ENCODE assay signal across 8 cellular contexts in the genomic region with DNA sequence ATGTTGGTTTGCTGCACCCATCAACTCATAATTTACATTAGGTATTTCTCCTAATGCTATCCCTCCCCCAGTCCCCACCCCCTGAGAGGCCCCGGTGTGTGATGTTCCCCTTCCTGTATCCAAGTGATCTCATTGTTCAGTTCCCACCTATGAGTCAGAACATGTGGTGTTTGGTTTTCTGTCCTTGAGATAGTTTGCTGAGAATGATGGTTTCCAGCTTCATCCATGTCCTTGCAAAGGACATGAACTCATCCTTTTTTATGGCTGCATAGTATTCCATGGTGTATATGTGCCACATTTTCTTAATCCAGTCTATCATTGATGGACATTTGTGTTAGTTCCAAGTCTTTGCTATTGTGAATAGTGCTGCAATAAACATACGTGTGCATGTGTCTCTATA. TPM values are rescaled to one million over a fixed set of nuclear protein-coding genes. Genes with fewer than 3 reads are reported as not detected.
A peak's percentile ranks its signal among the peaks of the same experiment; 100 is the strongest.
DNase-seq lines count a peak whose midpoint lies in the region; ATAC-seq and TF ChIP-seq lines count a peak whose summit lies in the region.
"Not testable (repeated sequence)": the region's sequence is repeated elsewhere in the genome, so short reads cannot be mapped to it uniquely, and the experiment has no call there.

No MANE protein-coding gene starts in this region.

- H3K9me3 Mint-ChIP-seq in T-helper 2 cell treated with Interferon-gamma antibody and Interleukin-4, amounts not matched to agents 5 μg/mL and 100 μg/mL, for 36 hours; activated CD8-positive, alpha-beta T cell treated with anti-CD3 and anti-CD28 coated beads, Interleukin-2, amount 10 ng/mL, durations not matched to agents 7 days and 5 days (ENCODE audit: insufficient read depth); activated naive CD8-positive, alpha-beta T cell (ENCODE audit: low read depth); naive thymus-derived CD8-positive, alpha-beta T cell: not testable (repeated sequence)

- not testable (repeated sequence) for H3K27me3 ChIP-seq in colonic mucosa

- not testable (repeated sequence) for H3K4me3 ChIP-seq in colonic mucosa

- H3K4me1 Mint-ChIP-seq in T-helper 2 cell treated with Interferon-gamma antibody and Interleukin-4, amounts not matched to agents 5 μg/mL and 100 μg/mL, for 36 hours (ENCODE audit: low read depth), result peaks cover 85% of the 10 kb centered on the region
- H3K4me1 Mint-ChIP-seq in activated CD8-positive, alpha-beta T cell treated with anti-CD3 and anti-CD28 coated beads, Interleukin-2, amount 10 ng/mL, durations not matched to agents 7 days and 5 days (ENCODE audit: low read depth), result peaks cover 94% of the 10 kb centered on the region
- peaks cover 94% of the 10 kb centered on the region for H3K4me1 Mint-ChIP-seq in activated naive CD8-positive, alpha-beta T cell (ENCODE audit: low read depth)
- H3K4me1 Mint-ChIP-seq in naive thymus-derived CD8-positive, alpha-beta T cell, result peaks cover 38 to 95% (median 88%) of the 10 kb centered on the region in 4 donors

- DNase-seq in DMS53 (lab: John Stamatoyannopoulos, UW), result peak; percentile 40
- peak; percentile 44 for DNase-seq in LHCN-M2 (ENCODE audit: low read depth)
- not testable (repeated sequence) for DNase-seq in T-helper 2 cell treated with Interferon-gamma antibody and Interleukin-4, amounts not matched to agents 5 μg/mL and 100 μg/mL, for 36 hours (ENCODE audit: low spot score); colonic mucosa; naive thymus-derived CD8-positive, alpha-beta T cell
- peak; percentile 41 for DNase-seq in activated CD8-positive, alpha-beta T cell treated with anti-CD3 and anti-CD28 coated beads, Interleukin-2, amount 10 ng/mL, durations not matched to agents 7 days and 5 days
- DNase-seq in stimulated activated naive CD8-positive, alpha-beta T cell treated with anti-CD3 and anti-CD28 coated beads, Interleukin-15, Interleukin-2, amounts not matched to agents 100 U/mL and 50 U/mL, for 24 hours, result peak; percentile 46

- H3K4me3 Mint-ChIP-seq in T-helper 2 cell treated with Interferon-gamma antibody and Interleukin-4, amounts not matched to agents 5 μg/mL and 100 μg/mL, for 36 hours, result peak overlapping the region; percentile 54
- peak overlapping the region; percentile 23 for H3K4me3 Mint-ChIP-seq in activated CD8-positive, alpha-beta T cell treated with anti-CD3 and anti-CD28 coated beads, Interleukin-2, amount 10 ng/mL, durations not matched to agents 7 days and 5 days
- peak overlapping the region; percentile 74 for H3K4me3 Mint-ChIP-seq in activated naive CD8-positive, alpha-beta T cell
- H3K4me3 Mint-ChIP-seq in naive thymus-derived CD8-positive, alpha-beta T cell, result peak overlapping the region in 2 of 10 donors; percentile 56 to 76

- TF ChIP-seq CTCF in colonic mucosa (IDR thresholded peaks at IDR 0.05), result not testable (repeated sequence)

- not testable (repeated sequence) for H3K27me3 Mint-ChIP-seq in T-helper 2 cell treated with Interferon-gamma antibody and Interleukin-4, amounts not matched to agents 5 μg/mL and 100 μg/mL, for 36 hours (ENCODE audit: low read depth); activated CD8-positive, alpha-beta T cell treated with anti-CD3 and anti-CD28 coated beads, Interleukin-2, amount 10 ng/mL, durations not matched to agents 7 days and 5 days (ENCODE audit: low read depth); activated naive CD8-positive, alpha-beta T cell; naive thymus-derived CD8-positive, alpha-beta T cell

- peak overlapping the region; percentile 52 for H3K27ac ChIP-seq in colonic mucosa

- ATAC-seq in activated CD8-positive, alpha-beta T cell treated with anti-CD3 and anti-CD28 coated beads, Interleukin-2, amount 10 ng/mL, durations not matched to agents 7 days and 5 days; naive thymus-derived CD8-positive, alpha-beta T cell; stimulated activated naive CD8-positive, alpha-beta T cell treated with anti-CD3 and anti-CD28 coated beads, Interleukin-15, Interleukin-2, amounts not matched to agents 100 U/mL and 50 U/mL, for 24 hours: not testable (repeated sequence)

- peak overlapping the region; percentile 52 for H3K27ac Mint-ChIP-seq in T-helper 2 cell treated with Interferon-gamma antibody and Interleukin-4, amounts not matched to agents 5 μg/mL and 100 μg/mL, for 36 hours
- peak overlapping the region; percentile 97 for H3K27ac Mint-ChIP-seq in activated CD8-positive, alpha-beta T cell treated with anti-CD3 and anti-CD28 coated beads, Interleukin-2, amount 10 ng/mL, durations not matched to agents 7 days and 5 days
- H3K27ac Mint-ChIP-seq in activated naive CD8-positive, alpha-beta T cell, result peak overlapping the region; percentile 87
- H3K27ac Mint-ChIP-seq in naive thymus-derived CD8-positive, alpha-beta T cell, result peak overlapping the region in 9 of 10 donors; percentile 86 to 98 (median 95)

- H3K36me3 ChIP-seq in colonic mucosa, result not testable (repeated sequence)

- not testable (repeated sequence) for H3K4me1 ChIP-seq in colonic mucosa

- peaks cover 34% of the 10 kb centered on the region for H3K36me3 Mint-ChIP-seq in T-helper 2 cell treated with Interferon-gamma antibody and Interleukin-4, amounts not matched to agents 5 μg/mL and 100 μg/mL, for 36 hours (ENCODE audit: low read depth)
- H3K36me3 Mint-ChIP-seq in activated CD8-positive, alpha-beta T cell treated with anti-CD3 and anti-CD28 coated beads, Interleukin-2, amount 10 ng/mL, durations not matched to agents 7 days and 5 days (ENCODE audit: low read depth), result peaks cover 66% of the 10 kb centered on the region
- not testable (repeated sequence) for H3K36me3 Mint-ChIP-seq in activated naive CD8-positive, alpha-beta T cell; naive thymus-derived CD8-positive, alpha-beta T cell

- POLR2A ChIA-PET in activated CD8-positive, alpha-beta T cell treated with anti-CD3 and anti-CD28 coated beads, Interleukin-2, amount 10 ng/mL, durations not matched to agents 7 days and 5 days (lab: Charles Lee), result interaction anchor here (3.2 to 4.2 kb wide), 2 partner anchors 13 to 59 kb away, joined by 12 to 24 read pairs; no protein-coding TSS in a partner anchor
- POLR2A ChIA-PET in naive thymus-derived CD8-positive, alpha-beta T cell (lab: Charles Lee), result interaction anchor here (0.6 to 1.3 kb wide), 4 partner anchors 10 to 31 kb away, joined by 3 to 6 read pairs (median 4); no protein-coding TSS in a partner anchor

- not testable (repeated sequence) for H3K9ac ChIP-seq in colonic mucosa (ENCODE audit: low read depth in 2 of 2, low read length in 2 of 2)

- intact Hi-C loops in colonic mucosa (cut with DNase I), result not testable (repeated sequence)

- H3K9me3 ChIP-seq in colonic mucosa, result not testable (repeated sequence)

- CTCF ChIA-PET in activated CD8-positive, alpha-beta T cell treated with anti-CD3 and anti-CD28 coated beads, Interleukin-2, amount 10 ng/mL, durations not matched to agents 7 days and 5 days (lab: Charles Lee), result interaction anchor here (0.6 to 1.5 kb wide), 4 partner anchors 11 to 62 kb away, joined by 3 to 4 read pairs (median 4); no protein-coding TSS in a partner anchor

RNA-seq across cellular contexts. Expression of gene RAB27A, which starts 9.0 kb away (rescaled TPM):
- total RNA-seq in LHCN-M2 (2014; rRNA removed), result 4.0 and 5.6 TPM in 2 replicates
- 5.8 TPM for polyA plus RNA-seq in LHCN-M2 (2012)
- total RNA-seq in activated CD8-positive, alpha-beta T cell treated with anti-CD3 and anti-CD28 coated beads, Interleukin-2, amount 10 ng/mL, durations not matched to agents 7 days and 5 days, result 100 to 1,000 TPM; 102 to 105 TPM
- 10 to 100 TPM; 46.0 to 69.6 TPM for total RNA-seq in colonic mucosa
- 10 to 100 TPM; 26.2 to 28.0 TPM for total RNA-seq in naive thymus-derived CD8-positive, alpha-beta T cell
- polyA plus RNA-seq in naive thymus-derived CD8-positive, alpha-beta T cell, result 10 to 100 TPM; 35.0 to 88.0 (median 39.3) TPM

RNA-seq across cellular contexts. Expression of gene PIGBOS1, which starts 38.3 kb away (rescaled TPM):
- total RNA-seq in LHCN-M2 (2014; rRNA removed) (7.0 and 15.0 TPM in 2 replicates), colonic mucosa (10 to 100 TPM; 11.8 to 13.0 TPM)
- 8.0 TPM for polyA plus RNA-seq in LHCN-M2 (2012)
- total RNA-seq in activated CD8-positive, alpha-beta T cell treated with anti-CD3 and anti-CD28 coated beads, Interleukin-2, amount 10 ng/mL, durations not matched to agents 7 days and 5 days, result 10 to 100 TPM in 1 of 2 experiments, 1 to 10 TPM in 1; 8.9 to 12.2 TPM
- 10 to 100 TPM; 15.7 to 16.5 TPM for total RNA-seq in naive thymus-derived CD8-positive, alpha-beta T cell
- polyA plus RNA-seq in naive thymus-derived CD8-positive, alpha-beta T cell, result 10 to 100 TPM; 28.4 to 37.5 (median 34.0) TPM

RNA-seq across cellular contexts. Expression of gene PIGB, which starts 38.4 kb away (rescaled TPM):
- total RNA-seq in LHCN-M2 (2014; rRNA removed) (12.9 and 19.7 TPM in 2 replicates), colonic mucosa (10 to 100 TPM; 15.0 to 15.8 TPM)
- 7.7 TPM for polyA plus RNA-seq in LHCN-M2 (2012)
- 10 to 100 TPM; 16.4 to 23.7 TPM for total RNA-seq in activated CD8-positive, alpha-beta T cell treated with anti-CD3 and anti-CD28 coated beads, Interleukin-2, amount 10 ng/mL, durations not matched to agents 7 days and 5 days
- 10 to 100 TPM; 12.4 to 21.2 TPM for total RNA-seq in naive thymus-derived CD8-positive, alpha-beta T cell
- polyA plus RNA-seq in naive thymus-derived CD8-positive, alpha-beta T cell, result 10 to 100 TPM; 10.8 to 15.3 (median 13.5) TPM
